Comparison of ENCODE assay signal across 1 cellular context in genomic region chr1:234721476-234722266, GRCh38.
TF ChIP-seq lines count a peak whose summit lies in the region.

No MANE protein-coding gene starts in this region.

TF ChIP-seq in HepG2, 621 proteins besides CTCF, POLR2A, EP300 and RAD21 (continued from another document and continues in another):
- TF ChIP-seq, protein P1, sequence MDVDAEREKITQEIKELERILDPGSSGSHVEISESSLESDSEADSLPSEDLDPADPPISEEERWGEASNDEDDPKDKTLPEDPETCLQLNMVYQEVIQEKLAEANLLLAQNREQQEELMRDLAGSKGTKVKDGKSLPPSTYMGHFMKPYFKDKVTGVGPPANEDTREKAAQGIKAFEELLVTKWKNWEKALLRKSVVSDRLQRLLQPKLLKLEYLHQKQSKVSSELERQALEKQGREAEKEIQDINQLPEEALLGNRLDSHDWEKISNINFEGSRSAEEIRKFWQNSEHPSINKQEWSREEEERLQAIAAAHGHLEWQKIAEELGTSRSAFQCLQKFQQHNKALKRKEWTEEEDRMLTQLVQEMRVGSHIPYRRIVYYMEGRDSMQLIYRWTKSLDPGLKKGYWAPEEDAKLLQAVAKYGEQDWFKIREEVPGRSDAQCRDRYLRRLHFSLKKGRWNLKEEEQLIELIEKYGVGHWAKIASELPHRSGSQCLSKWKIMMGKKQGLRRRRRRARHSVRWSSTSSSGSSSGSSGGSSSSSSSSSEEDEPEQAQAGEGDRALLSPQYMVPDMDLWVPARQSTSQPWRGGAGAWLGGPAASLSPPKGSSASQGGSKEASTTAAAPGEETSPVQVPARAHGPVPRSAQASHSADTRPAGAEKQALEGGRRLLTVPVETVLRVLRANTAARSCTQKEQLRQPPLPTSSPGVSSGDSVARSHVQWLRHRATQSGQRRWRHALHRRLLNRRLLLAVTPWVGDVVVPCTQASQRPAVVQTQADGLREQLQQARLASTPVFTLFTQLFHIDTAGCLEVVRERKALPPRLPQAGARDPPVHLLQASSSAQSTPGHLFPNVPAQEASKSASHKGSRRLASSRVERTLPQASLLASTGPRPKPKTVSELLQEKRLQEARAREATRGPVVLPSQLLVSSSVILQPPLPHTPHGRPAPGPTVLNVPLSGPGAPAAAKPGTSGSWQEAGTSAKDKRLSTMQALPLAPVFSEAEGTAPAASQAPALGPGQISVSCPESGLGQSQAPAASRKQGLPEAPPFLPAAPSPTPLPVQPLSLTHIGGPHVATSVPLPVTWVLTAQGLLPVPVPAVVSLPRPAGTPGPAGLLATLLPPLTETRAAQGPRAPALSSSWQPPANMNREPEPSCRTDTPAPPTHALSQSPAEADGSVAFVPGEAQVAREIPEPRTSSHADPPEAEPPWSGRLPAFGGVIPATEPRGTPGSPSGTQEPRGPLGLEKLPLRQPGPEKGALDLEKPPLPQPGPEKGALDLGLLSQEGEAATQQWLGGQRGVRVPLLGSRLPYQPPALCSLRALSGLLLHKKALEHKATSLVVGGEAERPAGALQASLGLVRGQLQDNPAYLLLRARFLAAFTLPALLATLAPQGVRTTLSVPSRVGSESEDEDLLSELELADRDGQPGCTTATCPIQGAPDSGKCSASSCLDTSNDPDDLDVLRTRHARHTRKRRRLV (CRISPR knock-in tag; IDR thresholded peaks at IDR 0.05): no peak
- TF ChIP-seq NFE2L1 (CRISPR knock-in tag; IDR thresholded peaks at IDR 0.05; ENCODE audit: borderline replicate concordance): no peak
- TF ChIP-seq TFDP2 (CRISPR knock-in tag; IDR thresholded peaks at IDR 0.05): peak; percentile 40
- no peak for TF ChIP-seq ZZZ3 (CRISPR knock-in tag; IDR thresholded peaks at IDR 0.05; ENCODE audit: borderline replicate concordance)
- TF ChIP-seq, protein P2, sequence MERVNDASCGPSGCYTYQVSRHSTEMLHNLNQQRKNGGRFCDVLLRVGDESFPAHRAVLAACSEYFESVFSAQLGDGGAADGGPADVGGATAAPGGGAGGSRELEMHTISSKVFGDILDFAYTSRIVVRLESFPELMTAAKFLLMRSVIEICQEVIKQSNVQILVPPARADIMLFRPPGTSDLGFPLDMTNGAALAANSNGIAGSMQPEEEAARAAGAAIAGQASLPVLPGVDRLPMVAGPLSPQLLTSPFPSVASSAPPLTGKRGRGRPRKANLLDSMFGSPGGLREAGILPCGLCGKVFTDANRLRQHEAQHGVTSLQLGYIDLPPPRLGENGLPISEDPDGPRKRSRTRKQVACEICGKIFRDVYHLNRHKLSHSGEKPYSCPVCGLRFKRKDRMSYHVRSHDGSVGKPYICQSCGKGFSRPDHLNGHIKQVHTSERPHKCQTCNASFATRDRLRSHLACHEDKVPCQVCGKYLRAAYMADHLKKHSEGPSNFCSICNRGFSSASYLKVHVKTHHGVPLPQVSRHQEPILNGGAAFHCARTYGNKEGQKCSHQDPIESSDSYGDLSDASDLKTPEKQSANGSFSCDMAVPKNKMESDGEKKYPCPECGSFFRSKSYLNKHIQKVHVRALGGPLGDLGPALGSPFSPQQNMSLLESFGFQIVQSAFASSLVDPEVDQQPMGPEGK (CRISPR knock-in tag; IDR thresholded peaks at IDR 0.05): peak; percentile 40; the same call in 1 of the 2 replicates
- TF ChIP-seq ZNF430 (CRISPR knock-in tag; IDR thresholded peaks at IDR 0.05): peak; percentile 55; the same call in 1 of the 2 replicates
- TF ChIP-seq, protein P3, sequence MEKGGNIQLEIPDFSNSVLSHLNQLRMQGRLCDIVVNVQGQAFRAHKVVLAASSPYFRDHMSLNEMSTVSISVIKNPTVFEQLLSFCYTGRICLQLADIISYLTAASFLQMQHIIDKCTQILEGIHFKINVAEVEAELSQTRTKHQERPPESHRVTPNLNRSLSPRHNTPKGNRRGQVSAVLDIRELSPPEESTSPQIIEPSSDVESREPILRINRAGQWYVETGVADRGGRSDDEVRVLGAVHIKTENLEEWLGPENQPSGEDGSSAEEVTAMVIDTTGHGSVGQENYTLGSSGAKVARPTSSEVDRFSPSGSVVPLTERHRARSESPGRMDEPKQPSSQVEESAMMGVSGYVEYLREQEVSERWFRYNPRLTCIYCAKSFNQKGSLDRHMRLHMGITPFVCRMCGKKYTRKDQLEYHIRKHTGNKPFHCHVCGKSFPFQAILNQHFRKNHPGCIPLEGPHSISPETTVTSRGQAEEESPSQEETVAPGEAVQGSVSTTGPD (CRISPR knock-in tag; IDR thresholded peaks at IDR 0.05): peak; percentile 80
- TF ChIP-seq ZSCAN31 (CRISPR knock-in tag; IDR thresholded peaks at IDR 0.05; ENCODE audit: low read depth): peak; percentile 77; the same call in 1 of the 2 replicates
- TF ChIP-seq REL (CRISPR knock-in tag; conservative IDR thresholded peaks at IDR 0.05): no peak
- TF ChIP-seq, protein P4, sequence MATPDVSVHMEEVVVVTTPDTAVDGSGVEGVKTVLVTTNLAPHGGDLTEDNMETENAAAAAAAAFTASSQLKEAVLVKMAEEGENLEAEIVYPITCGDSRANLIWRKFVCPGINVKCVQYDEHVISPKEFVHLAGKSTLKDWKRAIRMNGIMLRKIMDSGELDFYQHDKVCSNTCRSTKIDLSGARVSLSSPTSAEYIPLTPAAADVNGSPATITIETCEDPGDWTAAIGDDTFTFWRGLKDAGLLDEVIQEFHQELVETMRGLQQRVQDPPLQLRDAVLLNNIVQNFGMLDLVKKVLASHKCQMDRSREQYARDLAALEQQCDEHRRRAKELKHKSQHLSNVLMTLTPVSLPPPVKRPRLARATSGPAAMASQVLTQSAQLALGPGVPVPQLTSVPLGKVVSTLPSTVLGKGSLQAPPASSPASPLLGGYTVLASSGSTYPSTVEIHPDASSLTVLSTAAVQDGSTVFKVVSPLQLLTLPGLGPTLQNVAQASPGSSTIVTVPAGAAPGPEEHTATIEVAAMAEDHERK (CRISPR knock-in tag; IDR thresholded peaks at IDR 0.05; ENCODE audit: low read depth): no peak
- 0 out of 2 replicates have a peak, but pooled peaks have one; percentile 26 for TF ChIP-seq GLI4 (CRISPR knock-in tag; IDR thresholded peaks at IDR 0.05; ENCODE audit: borderline replicate concordance)
- TF ChIP-seq, protein P5, sequence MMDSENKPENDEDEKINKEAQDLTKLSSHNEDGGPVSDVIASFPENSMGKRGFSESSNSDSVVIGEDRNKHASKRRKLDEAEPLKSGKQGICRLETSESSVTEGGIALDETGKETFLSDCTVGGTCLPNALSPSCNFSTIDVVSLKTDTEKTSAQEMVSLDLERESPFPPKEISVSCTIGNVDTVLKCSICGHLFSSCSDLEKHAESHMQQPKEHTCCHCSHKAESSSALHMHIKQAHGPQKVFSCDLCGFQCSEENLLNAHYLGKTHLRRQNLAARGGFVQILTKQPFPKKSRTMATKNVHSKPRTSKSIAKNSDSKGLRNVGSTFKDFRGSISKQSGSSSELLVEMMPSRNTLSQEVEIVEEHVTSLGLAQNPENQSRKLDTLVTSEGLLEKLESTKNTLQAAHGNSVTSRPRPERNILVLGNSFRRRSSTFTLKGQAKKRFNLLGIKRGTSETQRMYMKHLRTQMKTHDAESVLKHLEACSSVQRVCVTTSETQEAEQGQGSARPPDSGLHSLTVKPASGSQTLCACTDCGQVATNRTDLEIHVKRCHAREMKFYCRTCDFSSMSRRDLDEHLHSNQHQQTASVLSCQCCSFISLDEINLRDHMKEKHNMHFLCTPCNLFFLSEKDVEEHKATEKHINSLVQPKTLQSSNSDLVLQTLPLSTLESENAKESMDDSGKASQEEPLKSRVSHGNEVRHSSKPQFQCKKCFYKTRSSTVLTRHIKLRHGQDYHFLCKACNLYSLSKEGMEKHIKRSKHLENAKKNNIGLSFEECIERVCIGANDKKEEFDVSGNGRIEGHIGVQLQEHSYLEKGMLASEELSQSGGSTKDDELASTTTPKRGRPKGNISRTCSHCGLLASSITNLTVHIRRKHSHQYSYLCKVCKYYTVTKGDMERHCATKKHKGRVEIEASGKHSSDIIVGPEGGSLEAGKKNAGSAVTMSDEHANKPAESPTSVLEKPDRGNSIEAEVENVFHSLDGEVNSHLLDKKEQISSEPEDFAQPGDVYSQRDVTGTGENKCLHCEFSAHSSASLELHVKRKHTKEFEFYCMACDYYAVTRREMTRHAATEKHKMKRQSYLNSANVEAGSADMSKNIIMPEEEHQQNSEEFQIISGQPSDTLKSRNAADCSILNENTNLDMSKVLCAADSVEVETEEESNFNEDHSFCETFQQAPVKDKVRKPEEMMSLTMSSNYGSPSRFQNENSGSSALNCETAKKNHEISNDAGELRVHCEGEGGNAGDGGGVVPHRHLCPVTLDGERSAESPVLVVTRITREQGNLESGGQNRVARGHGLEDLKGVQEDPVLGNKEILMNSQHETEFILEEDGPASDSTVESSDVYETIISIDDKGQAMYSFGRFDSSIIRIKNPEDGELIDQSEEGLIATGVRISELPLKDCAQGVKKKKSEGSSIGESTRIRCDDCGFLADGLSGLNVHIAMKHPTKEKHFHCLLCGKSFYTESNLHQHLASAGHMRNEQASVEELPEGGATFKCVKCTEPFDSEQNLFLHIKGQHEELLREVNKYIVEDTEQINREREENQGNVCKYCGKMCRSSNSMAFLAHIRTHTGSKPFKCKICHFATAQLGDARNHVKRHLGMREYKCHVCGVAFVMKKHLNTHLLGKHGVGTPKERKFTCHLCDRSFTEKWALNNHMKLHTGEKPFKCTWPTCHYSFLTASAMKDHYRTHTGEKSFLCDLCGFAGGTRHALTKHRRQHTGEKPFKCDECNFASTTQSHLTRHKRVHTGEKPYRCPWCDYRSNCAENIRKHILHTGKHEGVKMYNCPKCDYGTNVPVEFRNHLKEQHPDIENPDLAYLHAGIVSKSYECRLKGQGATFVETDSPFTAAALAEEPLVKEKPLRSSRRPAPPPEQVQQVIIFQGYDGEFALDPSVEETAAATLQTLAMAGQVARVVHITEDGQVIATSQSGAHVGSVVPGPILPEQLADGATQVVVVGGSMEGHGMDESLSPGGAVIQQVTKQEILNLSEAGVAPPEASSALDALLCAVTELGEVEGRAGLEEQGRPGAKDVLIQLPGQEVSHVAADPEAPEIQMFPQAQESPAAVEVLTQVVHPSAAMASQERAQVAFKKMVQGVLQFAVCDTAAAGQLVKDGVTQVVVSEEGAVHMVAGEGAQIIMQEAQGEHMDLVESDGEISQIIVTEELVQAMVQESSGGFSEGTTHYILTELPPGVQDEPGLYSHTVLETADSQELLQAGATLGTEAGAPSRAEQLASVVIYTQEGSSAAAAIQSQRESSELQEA (CRISPR knock-in tag; IDR thresholded peaks at IDR 0.05; ENCODE audit: not compliant biosample characterization): peak; percentile 33
- TF ChIP-seq SNAPC5 (CRISPR knock-in tag; IDR thresholded peaks at IDR 0.05; ENCODE audit: borderline replicate concordance): no peak
- TF ChIP-seq SKIL (CRISPR knock-in tag; IDR thresholded peaks at IDR 0.05; ENCODE audit: borderline replicate concordance): peak; percentile 82
- TF ChIP-seq HNRNPLL (IDR thresholded peaks at IDR 0.05; ENCODE audit: low read depth, low read length, poor library complexity, severe bottlenecking): no peak
- 0 out of 2 replicates have a peak, but pooled peaks have one; percentile 56 for TF ChIP-seq ZNF557 (CRISPR knock-in tag; IDR thresholded peaks at IDR 0.05)
- TF ChIP-seq KDM1A (CRISPR knock-in tag; IDR thresholded peaks at IDR 0.05): no peak
- TF ChIP-seq ZNF770 (CRISPR knock-in tag; IDR thresholded peaks at IDR 0.05): no peak; the same call in 1 of the 2 replicates
- TF ChIP-seq STAG1 (CRISPR knock-in tag; IDR thresholded peaks at IDR 0.05): peak; percentile 52
- no peak for TF ChIP-seq EZH2 (conservative IDR thresholded peaks at IDR 0.05; ENCODE audit: low read depth, low read length)
- peak; percentile 99 for TF ChIP-seq MED13 (CRISPR knock-in tag; IDR thresholded peaks at IDR 0.05)
